In genomic region chr2:194883711-194884110, GRCh38 we compare ENCODE assay signal across 19 cellular contexts.
"Had no signal": no experiment of that assay in that cellular context is flagged by ENCODE, and none has a peak within 500 bp of the region (broad histone marks: within the 10 kb centered on the region; RNA-seq: fewer than 3 reads in every experiment).

No MANE protein-coding gene starts in this region.

- H3K36me3 ChIP-seq: ascending aorta, brain microvascular endothelial cell, lower lobe of right lung, sigmoid colon, spleen, tibial artery had no signal

- H3K9me3 ChIP-seq: ascending aorta, lower lobe of right lung, mucosa of descending colon, sigmoid colon, spleen, tibial artery had no signal

- H3K27me3 ChIP-seq: ascending aorta, brain microvascular endothelial cell, sigmoid colon, spleen, tibial artery had no signal

- H3K27ac ChIP-seq: ascending aorta, brain microvascular endothelial cell, foreskin keratinocyte, lower lobe of right lung, sigmoid colon, spleen, tibial artery had no signal

- H3K4me3 ChIP-seq: ascending aorta, lower lobe of right lung, mucosa of descending colon, sigmoid colon, spleen, tibial artery had no signal

- H3K4me1 ChIP-seq: ascending aorta, foreskin keratinocyte, lower lobe of right lung, sigmoid colon, spleen, tibial artery had no signal

- ATAC-seq: activated naive CD4-positive, alpha-beta T cell treated with anti-CD3 and anti-CD28 coated beads, Interleukin-2, amount 50 U/mL, for 72 hours; activated T-helper 17 cell treated with anti-CD3 and anti-CD28 coated beads, Interleukin-2, amount 50 U/mL, for 72 hours; foreskin keratinocyte; lower lobe of right lung; mucosa of descending colon; naive thymus-derived CD4-positive, alpha-beta T cell; stimulated activated naive CD8-positive, alpha-beta T cell treated with anti-CD3 and anti-CD28 coated beads, Interleukin-15, Interleukin-2, amounts not matched to agents 100 U/mL and 50 U/mL, for 24 hours had no signal

- DNase-seq: activated CD4-positive, alpha-beta T cell treated with anti-CD3 and anti-CD28 coated beads for 1 hour; activated T-cell treated with anti-CD3 and anti-CD28 coated beads, Interleukin-2, amount 50 U/mL, for 24 hours; brain microvascular endothelial cell; central memory CD4-positive, alpha-beta T cell; effector memory CD4-positive, alpha-beta T cell; foreskin keratinocyte; kidney; lower lobe of right lung; mesendoderm; mucosa of descending colon; naive thymus-derived CD4-positive, alpha-beta T cell; sigmoid colon; spleen; stimulated activated CD4-positive, alpha-beta T cell treated with anti-CD3 and anti-CD28 coated beads, Interleukin-4, amount 100 ng/mL, for 4 hours; stimulated activated naive CD8-positive, alpha-beta T cell treated with anti-CD3 and anti-CD28 coated beads, Interleukin-15, Interleukin-2, amounts not matched to agents 100 U/mL and 50 U/mL, for 24 hours; tibial artery had no signal
